Comparison of ENCODE assay signal across 1 cellular context in genomic region chr1:41462680-41463004, GRCh38.
TF ChIP-seq lines count a peak whose summit lies in the region.

No MANE protein-coding gene starts in this region.

TF ChIP-seq in HepG2, 621 proteins besides CTCF, POLR2A, EP300 and RAD21:
- TF ChIP-seq ZNF431 (CRISPR knock-in tag; IDR thresholded peaks at IDR 0.05; ENCODE audit: borderline replicate concordance, low read depth) (no peak), RFXAP (CRISPR knock-in tag; IDR thresholded peaks at IDR 0.05; ENCODE audit: borderline replicate concordance) (no peak), ZNF770 (CRISPR knock-in tag; IDR thresholded peaks at IDR 0.05) (peak; percentile 73), KLF11 (CRISPR knock-in tag; IDR thresholded peaks at IDR 0.05) (no peak), NFYB (CRISPR knock-in tag; IDR thresholded peaks at IDR 0.05) (peak; percentile 22; the same call in 1 of the 2 replicates), RNF2 (conservative IDR thresholded peaks at IDR 0.05; ENCODE audit: low read depth) (no peak), SOX13 (IDR thresholded peaks at IDR 0.05) (no peak), SOX13 (CRISPR knock-in tag; conservative IDR thresholded peaks at IDR 0.05 in 1 of 2, IDR thresholded peaks at IDR 0.05 in 1 of 2) (no peak), SRF (IDR thresholded peaks at IDR 0.05; ENCODE audit: low read depth, low read length) (no peak), ZNF232 (CRISPR knock-in tag; IDR thresholded peaks at IDR 0.05; ENCODE audit: borderline replicate concordance) (no peak), NBN (conservative IDR thresholded peaks at IDR 0.05) (no peak)
TF ChIP-seq in HepG2: peak in this region for 2.
